ENCODE assay signal across 11 cellular contexts in the genomic region with DNA sequence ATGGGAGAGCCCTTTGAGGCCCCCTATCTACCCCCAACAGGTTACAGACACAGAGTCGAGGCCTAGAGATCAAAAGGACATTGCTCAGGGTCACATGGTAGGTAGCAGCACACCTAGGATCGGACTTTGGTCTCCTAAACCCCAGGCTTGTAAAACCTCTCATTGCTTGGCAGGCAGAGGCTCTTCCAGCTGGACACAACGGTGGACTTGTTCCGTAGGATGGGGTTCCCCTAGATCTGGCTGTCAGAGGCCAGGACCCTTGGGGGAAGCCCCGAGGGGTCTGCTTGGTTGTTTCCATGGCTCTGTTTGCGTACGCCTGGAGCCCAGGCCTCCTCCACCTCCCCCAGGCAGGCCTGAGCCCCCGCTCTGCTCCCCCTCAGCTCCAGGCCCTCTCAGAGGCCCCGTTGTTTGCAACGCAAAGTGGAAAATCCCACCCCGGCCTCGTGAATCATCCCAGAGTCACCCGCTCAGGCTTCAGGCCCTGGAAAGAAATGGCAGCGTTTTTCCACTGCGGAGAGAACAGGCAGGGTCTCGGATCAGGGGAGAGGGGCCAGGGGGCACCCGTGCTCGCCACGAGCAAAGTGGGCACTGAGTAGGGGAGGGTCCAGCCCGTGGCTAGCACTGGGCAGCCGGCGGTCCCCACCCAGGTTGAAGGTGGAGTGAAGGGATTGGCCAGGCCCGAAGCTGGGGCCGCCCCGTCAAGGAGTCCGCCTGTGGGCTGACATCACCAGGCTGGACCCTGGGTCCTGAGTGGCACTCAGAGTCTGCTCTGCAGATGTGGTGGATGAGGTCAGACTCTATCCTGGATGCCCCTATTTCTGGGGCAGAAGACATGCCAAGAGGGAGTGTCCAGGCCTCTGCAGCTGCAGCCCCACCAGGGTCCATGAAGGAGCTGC. TPM values are rescaled to one million over a fixed set of nuclear protein-coding genes. Genes with fewer than 3 reads are reported as not detected.
DNase-seq lines count a peak whose midpoint lies in the region; ATAC-seq and TF ChIP-seq lines count a peak whose summit lies in the region.
"Had no signal": no experiment of that assay in that cellular context is flagged by ENCODE, and none has a peak within 500 bp of the region (broad histone marks: within the 10 kb centered on the region; RNA-seq: fewer than 3 reads in every experiment).

No MANE protein-coding gene starts in this region.

- H3K27me3 ChIP-seq in Peyer's patch, result no peaks in the 10 kb centered on the region
- H3K27me3 ChIP-seq in esophagus squamous epithelium, result no peaks in the 10 kb centered on the region
- H3K27me3 ChIP-seq in tibial artery, result no peaks in the 10 kb centered on the region

- TF ChIP-seq CTCF in Peyer's patch (IDR thresholded peaks at IDR 0.05) (no peak), esophagus squamous epithelium (IDR thresholded peaks at IDR 0.05) (no peak), tibial artery (IDR thresholded peaks at IDR 0.05) (no peak)

- H3K27ac ChIP-seq in Peyer's patch, result peak overlapping the region in 3 of 4 donors; percentile 37 to 55 (median 51)
- peak overlapping the region in 3 of 4 donors; percentile 50 to 72 (median 61) for H3K27ac ChIP-seq in esophagus squamous epithelium
- H3K27ac ChIP-seq in mesodermal cell (ENCODE audit: low read depth, low read length, severe bottlenecking), result peak overlapping the region; percentile 94
- peak overlapping the region; percentile 76 to 80 for H3K27ac ChIP-seq in tibial artery

- no peaks in the 10 kb centered on the region for H3K36me3 Mint-ChIP-seq in activated T-cell treated with anti-CD3 and anti-CD28 coated beads, Interleukin-2, amount 50 U/mL, for 72 hours (ENCODE audit: insufficient read depth in 2 of 2)

- DNase-seq in Peyer's patch (no peak), esophagus squamous epithelium (lab: John Stamatoyannopoulos, UW) (no peak), tibial artery (no peak), NCI-H1694 treated with DMSO at 0.1 percent for 48 hours (lab: John Stamatoyannopoulos, UW) (no peak)
- DNase-seq in activated T-cell treated with anti-CD3 and anti-CD28 coated beads, Interleukin-2, amount 50 U/mL, for 72 hours, result no peak
- DNase-seq: activated CD8-positive, alpha-beta T cell treated with anti-CD3 and anti-CD28 coated beads, Interleukin-2, amount 10 ng/mL, durations not matched to agents 7 days and 5 days; GF-D8; NCI-H187 treated with DMSO at 0.1 percent for 48 hours had no signal

- no peaks in the 10 kb centered on the region for H3K4me1 Mint-ChIP-seq in activated T-cell treated with anti-CD3 and anti-CD28 coated beads, Interleukin-2, amount 50 U/mL, for 72 hours (ENCODE audit: low read depth)

- H3K4me1 ChIP-seq in Peyer's patch (peaks cover 0 to 24% (median 0%) of the 10 kb centered on the region in 4 donors), esophagus squamous epithelium (peaks cover 11 to 80% (median 29%) of the 10 kb centered on the region in 3 donors), mesodermal cell (ENCODE audit: control insufficient read depth, insufficient read depth, low read length, poor library complexity, severe bottlenecking) (peaks cover 80% of the 10 kb centered on the region), tibial artery (peaks cover 4 to 90% (median 64%) of the 10 kb centered on the region in 4 donors)

- TF ChIP-seq POLR2A in Peyer's patch (IDR thresholded peaks at IDR 0.05) (no peak), esophagus squamous epithelium (IDR thresholded peaks at IDR 0.05) (no peak)

- intact Hi-C loops in esophagus squamous epithelium (cut with DNase I), result no loop called here
- intact Hi-C loops in tibial artery (cut with DNase I; ENCODE audit: low total_unique reads), result no loop called here

- H3K9me3 Mint-ChIP-seq in activated T-cell treated with anti-CD3 and anti-CD28 coated beads, Interleukin-2, amount 50 U/mL, for 72 hours, result no peaks in the 10 kb centered on the region

- 76% methylated on average over 11 of the region's 26 CpGs; no CpG with 5 or more reads in 1 of the 2 donors for WGBS in esophagus squamous epithelium, 2 donors
- WGBS in mesodermal cell (ENCODE audit: insufficient coverage in 2 of 2), 2 experiments, result 77 to 81% methylated on average over 19 to 20 of the region's 26 CpGs

- H3K36me3 ChIP-seq in Peyer's patch, result no peaks in the 10 kb centered on the region
- H3K36me3 ChIP-seq in esophagus squamous epithelium, result no peaks in the 10 kb centered on the region
- H3K36me3 ChIP-seq in mesodermal cell (ENCODE audit: control insufficient read depth, insufficient read depth, low read length), result peaks cover 48% of the 10 kb centered on the region
- no peaks in the 10 kb centered on the region for H3K36me3 ChIP-seq in tibial artery

- ATAC-seq in HG02759 (IDR thresholded peaks at IDR 0.05; ENCODE audit: unreplicated experiment) (no peak), HG03045 (IDR thresholded peaks at IDR 0.05; ENCODE audit: unreplicated experiment) (no peak)
- ATAC-seq in activated T-cell treated with anti-CD3 and anti-CD28 coated beads, Interleukin-2, amount 50 U/mL, for 72 hours (replicated peaks in 1 of 2), result no peak
- ATAC-seq: activated CD8-positive, alpha-beta T cell treated with anti-CD3 and anti-CD28 coated beads, Interleukin-2, amount 10 ng/mL, durations not matched to agents 7 days and 5 days had no signal

- no peak overlapping the region for H3K4me3 Mint-ChIP-seq in activated T-cell treated with anti-CD3 and anti-CD28 coated beads, Interleukin-2, amount 50 U/mL, for 72 hours
- H3K4me3 Mint-ChIP-seq: activated CD8-positive, alpha-beta T cell treated with anti-CD3 and anti-CD28 coated beads, Interleukin-2, amount 10 ng/mL, durations not matched to agents 7 days and 5 days had no signal

- H3K4me3 ChIP-seq in Peyer's patch, result no peak overlapping the region
- H3K4me3 ChIP-seq in esophagus squamous epithelium, result no peak overlapping the region
- H3K4me3 ChIP-seq in mesodermal cell (ENCODE audit: extremely low read depth, insufficient read depth, low read length, poor library complexity, severe bottlenecking), result no peak overlapping the region
- no peak overlapping the region for H3K4me3 ChIP-seq in tibial artery

- H3K27me3 Mint-ChIP-seq in activated T-cell treated with anti-CD3 and anti-CD28 coated beads, Interleukin-2, amount 50 U/mL, for 72 hours (ENCODE audit: low read depth), result no peaks in the 10 kb centered on the region

- no peak overlapping the region for H3K27ac Mint-ChIP-seq in activated T-cell treated with anti-CD3 and anti-CD28 coated beads, Interleukin-2, amount 50 U/mL, for 72 hours
- H3K27ac Mint-ChIP-seq: activated CD8-positive, alpha-beta T cell treated with anti-CD3 and anti-CD28 coated beads, Interleukin-2, amount 10 ng/mL, durations not matched to agents 7 days and 5 days had no signal

- H3K9me3 ChIP-seq in Peyer's patch (no peaks in the 10 kb centered on the region), esophagus squamous epithelium (no peaks in the 10 kb centered on the region), mesodermal cell (ENCODE audit: control insufficient read depth, low read length) (no peaks in the 10 kb centered on the region), tibial artery (no peaks in the 10 kb centered on the region)

RNA-seq across cellular contexts. Expression of gene COL27A1, which starts 19.8 kb away (rescaled TPM):
- total RNA-seq in Peyer's patch (10 to 100 TPM in 1 of 4 donors, 1 to 10 TPM in 3; 5.8 to 23.1 (median 7.2) TPM), esophagus squamous epithelium (10 to 100 TPM in 2 of 4 donors, 1 to 10 TPM in 2; 7.5 to 34.0 (median 12.0) TPM)
- 39.0 TPM for polyA plus RNA-seq in mesodermal cell (2013, experiment 1 of 2)
- polyA plus RNA-seq in mesodermal cell (2013, experiment 2 of 2), result 31.8 TPM
- 1 to 10 TPM; 1.3 to 2.4 TPM for total RNA-seq in activated T-cell treated with anti-CD3 and anti-CD28 coated beads, Interleukin-2, amount 50 U/mL, for 72 hours
